In genomic region chr9:106921989-106922388, GRCh38 we compare ENCODE assay signal across 11 cellular contexts. TPM values are rescaled to one million over a fixed set of nuclear protein-coding genes. Genes with fewer than 3 reads are reported as not detected.
DNase-seq lines count a peak whose midpoint lies in the region; ATAC-seq, FAIRE-seq and TF ChIP-seq lines count a peak whose summit lies in the region.
"Had no signal": no experiment of that assay in that cellular context is flagged by ENCODE, and none has a peak within 500 bp of the region (broad histone marks: within the 10 kb centered on the region; RNA-seq: fewer than 3 reads in every experiment).

No MANE protein-coding gene starts in this region.

- RAD21 ChIA-PET in HCT116 (lab: Charles Lee; ENCODE audit: low non-redundant PET in 1 of 2, low total read pairs in 2 of 2, uncharacterized antibody in 2 of 2, unreplicated experiment in 2 of 2): no interaction called here

- 0% methylated on average over 2 of the region's 2 CpGs for WGBS in K562 (ENCODE audit: insufficient coverage, low coverage, missing lambda C conversion rate)
- 39% methylated on average over 2 of the region's 2 CpGs for WGBS in hepatocyte (ENCODE audit: low lambda C conversion rate, missing lambda C conversion rate)

- H3K36me3 ChIP-seq in HCT116 (ENCODE audit: control insufficient read depth in 1 of 2, insufficient read depth in 2 of 2, low read length in 2 of 2) (no peaks in the 10 kb centered on the region), K562 (ENCODE audit: control insufficient read depth, insufficient read depth, low read length) (no peaks in the 10 kb centered on the region), hepatocyte (replicated peaks; ENCODE audit: insufficient read depth, low read depth) (no peaks in the 10 kb centered on the region), stomach smooth muscle (ENCODE audit: control insufficient read depth in 2 of 2, insufficient read depth in 2 of 2, low read length in 2 of 2) (peaks cover 29 to 34% of the 10 kb centered on the region in 2 donors)

- TF ChIP-seq CTCF in HCT116 (IDR thresholded peaks at IDR 0.05 in 2 of 3, conservative IDR thresholded peaks at IDR 0.05 in 1 of 3; ENCODE audit: borderline replicate concordance in 1 of 3, insufficient read depth in 1 of 3, low read depth in 2 of 3, low read length in 2 of 3) (no peak), K562 (IDR thresholded peaks at IDR 0.05 in 2 of 3, conservative IDR thresholded peaks at IDR 0.05 in 1 of 3; ENCODE audit: insufficient read depth in 2 of 3, low read depth in 1 of 3, low read length in 3 of 3) (no peak), hepatocyte (IDR thresholded peaks at IDR 0.05; ENCODE audit: poor library complexity) (no peak), RWPE1 (conservative IDR thresholded peaks at IDR 0.05; ENCODE audit: low read depth) (no peak)

- in situ Hi-C loops in K562 (cut with MboI): no loop called here

- H3K9ac ChIP-seq in HCT116 (ENCODE audit: low read length) (peak overlapping the region; percentile 61; the same call in 1 of the 2 replicates), K562 (ENCODE audit: insufficient read depth in 1 of 2, low read depth in 2 of 2, low read length in 2 of 2) (no peak overlapping the region), stomach smooth muscle (ENCODE audit: low read length in 2 of 2) (no peak overlapping the region)

- TF ChIP-seq POLR2A in HCT116 (IDR thresholded peaks at IDR 0.05; ENCODE audit: borderline replicate concordance, extremely low read depth, insufficient read depth, insufficient read length) (no peak), K562 (conservative IDR thresholded peaks at IDR 0.05) (no peak)

- intact Hi-C loops in HCT116 (cut with micrococcal nuclease): no loop called here
- intact Hi-C loops in K562 (cut with micrococcal nuclease): loop anchor here (2.0 kb wide), 1 partner anchor 21 kb away; no protein-coding TSS in a partner anchor

- POLR2A ChIA-PET in HCT116 (lab: Charles Lee) (interaction anchor here (0.6 kb wide), 1 partner anchor 58 kb away, joined by 5 read pairs; no protein-coding TSS in a partner anchor), K562 (lab: Yijun Ruan, JAX) (no interaction called here), RWPE1 (lab: Yijun Ruan, JAX; ENCODE audit: low non-redundant PET) (no interaction called here)

- H4K20me1 ChIP-seq in HCT116 (ENCODE audit: insufficient read depth) (no peaks in the 10 kb centered on the region), K562 (replicated peaks; ENCODE audit: control insufficient read depth, insufficient read depth, low read length) (no peaks in the 10 kb centered on the region), hepatocyte (ENCODE audit: insufficient read depth, poor library complexity, severe bottlenecking) (no peaks in the 10 kb centered on the region)

- H3K27ac ChIP-seq in HCT116 (ENCODE audit: low read depth, low read length) (peak overlapping the region; percentile 77), K562 (ENCODE audit: extremely low read depth, low read depth, low read length) (peak overlapping the region; percentile 49; the same call in 1 of the 3 replicates), hepatocyte (peak overlapping the region; percentile 99), stomach smooth muscle (ENCODE audit: low read length) (peak overlapping the region; percentile 81), RWPE1 (no peak overlapping the region)

- H3K9me3 ChIP-seq in HCT116 (ENCODE audit: control insufficient read depth in 1 of 2, insufficient read depth in 1 of 2, low read depth in 1 of 2, low read length in 2 of 2) (no peaks in the 10 kb centered on the region), K562 (replicated peaks; ENCODE audit: control insufficient read depth, insufficient read depth, low read depth, low read length) (no peaks in the 10 kb centered on the region), hepatocyte (ENCODE audit: low read depth) (no peaks in the 10 kb centered on the region), stomach smooth muscle (ENCODE audit: control insufficient read depth in 2 of 2, low read length in 2 of 2) (no peaks in the 10 kb centered on the region)

- FAIRE-seq in K562 (lab: Jason Lieb, UNC): no peak
- FAIRE-seq: GM18507 had no signal

- no peak overlapping the region for H3K4me3 ChIP-seq in HCT116 (replicated peaks in 1 of 2; ENCODE audit: low read depth in 1 of 2, low read length in 2 of 2)
- no peak overlapping the region for H3K4me3 ChIP-seq in K562
- peak overlapping the region; percentile 5 for H3K4me3 ChIP-seq in hepatocyte
- no peak overlapping the region for H3K4me3 ChIP-seq in stomach smooth muscle (ENCODE audit: low read length in 2 of 2)

- no peaks in the 10 kb centered on the region for H3K9me1 ChIP-seq in K562 (ENCODE audit: control insufficient read depth, insufficient read depth, low read length)

- H3K4me2 ChIP-seq in HCT116 (ENCODE audit: low read length) (peak overlapping the region; percentile 81), K562 (ENCODE audit: insufficient read depth, low read length) (no peak overlapping the region), hepatocyte (peak overlapping the region; percentile 77)

- ATAC-seq in HCT116 (no peak), K562 (no peak)

- TF ChIP-seq RAD21 in HCT116 (IDR thresholded peaks at IDR 0.05; ENCODE audit: low read depth) (no peak), K562 (CRISPR knock-in tag; conservative IDR thresholded peaks at IDR 0.05 in 1 of 2, IDR thresholded peaks at IDR 0.05 in 1 of 2) (no peak)

- H3K4me1 ChIP-seq in HCT116 (ENCODE audit: control insufficient read depth in 1 of 2, insufficient read depth in 2 of 2, low read length in 2 of 2) (peaks cover 26 to 53% of the 10 kb centered on the region in 2 experiments), K562 (replicated peaks in 1 of 2; ENCODE audit: control insufficient read depth in 2 of 2, insufficient read depth in 2 of 2, low read length in 2 of 2) (no peaks in the 10 kb centered on the region), hepatocyte (ENCODE audit: insufficient read depth) (peaks cover 34% of the 10 kb centered on the region), stomach smooth muscle (ENCODE audit: control insufficient read depth, insufficient read depth, low read length) (peaks cover 21% of the 10 kb centered on the region)

- CTCF ChIA-PET in HCT116 (lab: Charles Lee) (no interaction called here), K562 (lab: Yijun Ruan, JAX; ENCODE audit: low intra/inter-chr PET ratio) (no interaction called here), RWPE1 (lab: Yijun Ruan, JAX) (interaction anchor here (0.7 to 1.0 kb wide), 3 partner anchors 19 to 256 kb away, joined by 3 read pairs; no protein-coding TSS in a partner anchor)

- DNase-seq in HCT116 (ENCODE audit: low read depth, low spot score): no peak
- no peak for DNase-seq in K562 (ENCODE audit: extremely low read depth in 1 of 4, low spot score in 3 of 4)
- DNase-seq in hepatocyte (ENCODE audit: low spot score): no peak
- no peak for DNase-seq in ureter (ENCODE audit: low spot score)
- no peak for DNase-seq in RWPE1 (ENCODE audit: low spot score)
- DNase-seq in SW480 (ENCODE audit: low spot score): no peak
- no peak for DNase-seq in stimulated activated naive CD4-positive, alpha-beta T cell treated with Interleukin-2 at 50 U/mL for 16 hours (lab: John Stamatoyannopoulos, UW)
- DNase-seq: stimulated activated naive CD8-positive, alpha-beta T cell treated with anti-CD3 and anti-CD28 coated beads, Interleukin-15, Interleukin-2, amounts not matched to agents 100 U/mL and 50 U/mL, for 24 hours had no signal

- no peaks in the 10 kb centered on the region for H3K79me2 ChIP-seq in HCT116 (ENCODE audit: insufficient read depth, low read length)
- H3K79me2 ChIP-seq in K562 (ENCODE audit: control insufficient read depth, insufficient read depth, low read length): no peaks in the 10 kb centered on the region
- H3K79me2 ChIP-seq in hepatocyte: peaks cover 67% of the 10 kb centered on the region

- H2AFZ ChIP-seq in HCT116 (ENCODE audit: low read depth, low read length, poor library complexity, severe bottlenecking): no peak overlapping the region
- H2AFZ ChIP-seq in K562 (ENCODE audit: low read depth, low read length): no peak overlapping the region
- H2AFZ ChIP-seq in hepatocyte: no peak overlapping the region

- no peaks in the 10 kb centered on the region for H3K9me2 ChIP-seq in HCT116 (ENCODE audit: insufficient read depth)
- H3K9me2 ChIP-seq in hepatocyte (replicated peaks; ENCODE audit: insufficient read depth): no peaks in the 10 kb centered on the region

- BruUV-seq in HCT116 (replicated peaks; lab: Mats Ljungman, UMichigan) (no TSS peak), K562 (replicated peaks; lab: Mats Ljungman, UMichigan) (no TSS peak)

- no peak for TF ChIP-seq EP300 in K562 (IDR thresholded peaks at IDR 0.05; ENCODE audit: low read length)

- H3K27me3 ChIP-seq in HCT116 (ENCODE audit: insufficient read depth, low read length): no peaks in the 10 kb centered on the region
- no peaks in the 10 kb centered on the region for H3K27me3 ChIP-seq in K562 (ENCODE audit: control insufficient read depth in 2 of 2, insufficient read depth in 2 of 2, low read length in 2 of 2)
- no peaks in the 10 kb centered on the region for H3K27me3 ChIP-seq in hepatocyte
- H3K27me3 ChIP-seq in stomach smooth muscle (ENCODE audit: control insufficient read depth in 1 of 2, insufficient read depth in 2 of 2, low read length in 2 of 2): no peaks in the 10 kb centered on the region

TF ChIP-seq in HCT116, 20 proteins besides CTCF, POLR2A, EP300 and RAD21 (continues in another document):
- no peak for TF ChIP-seq SIN3A (IDR thresholded peaks at IDR 0.05; ENCODE audit: low read depth)

TF ChIP-seq in K562, 482 proteins besides CTCF, POLR2A, EP300 and RAD21 (continues in another document):
- no peak for TF ChIP-seq ZNF717 (CRISPR knock-in tag; IDR thresholded peaks at IDR 0.05)

RNA-seq across cellular contexts. Expression of gene ZNF462, which starts 59.0 kb away (rescaled TPM):
- total RNA-seq in HCT116 (2021; ENCODE audit: unreplicated experiment): 18.1 TPM
- 4.2 and 4.5 TPM in 2 replicates for polyA plus RNA-seq in HCT116 (2012)
- total RNA-seq in K562 (2011; cell fraction: chromatin; rRNA removed; ENCODE audit: low replicate concordance): not detected in 2 replicates
- not detected in 2 replicates for total RNA-seq in K562 (2011; cell fraction: nucleolus; rRNA removed)
- not detected in 2 replicates for total RNA-seq in K562 (2011; cell fraction: nucleoplasm; rRNA removed)
- not detected in 2 replicates for total RNA-seq in K562 (2014; rRNA removed)
- not detected in 2 replicates for total RNA-seq in K562 (2014; rRNA removed; fragmentation: Illumina TruSeq; extraction: Trizol)
- not detected in 2 replicates for total RNA-seq in K562 (2015; rRNA removed; fragmentation: Illumina TruSeq; extraction: Trizol)
- total RNA-seq in K562 (2021): 0.16 and 0.20 TPM in 2 replicates
- polyA plus RNA-seq in K562 (2011; rRNA removed): not detected in 2 replicates
- not detected in 2 replicates for polyA plus RNA-seq in K562 (2011; cell fraction: cytosol; rRNA removed)
- polyA plus RNA-seq in K562 (2011; cell fraction: nucleus; rRNA removed): not detected in 2 replicates
- not detected in 2 replicates for polyA plus RNA-seq in K562 (2012)
- not detected in 2 replicates for polyA plus RNA-seq in K562 (2014; fragmentation: Illumina TruSeq; extraction: Trizol)
- polyA plus RNA-seq in K562 (2014; fragmentation: Nextera tagmentation; extraction: Ambion mirVana): not detected
- not detected in 2 replicates for polyA plus RNA-seq in K562 (2014; rRNA removed)
- 0.03 TPM in 1 of 2 replicates, not detected in the other for polyA minus RNA-seq in K562 (2011; rRNA and poly(A)+ RNA removed)
- polyA minus RNA-seq in K562 (2011; cell fraction: cytosol; rRNA and poly(A)+ RNA removed): not detected in 2 replicates
- polyA minus RNA-seq in K562 (2011; cell fraction: nucleus; rRNA and poly(A)+ RNA removed): not detected in 2 replicates
- total RNA-seq in hepatocyte: 13.8 and 27.5 TPM in 2 replicates
- 7.8 and 8.6 TPM in 2 replicates for polyA plus RNA-seq in hepatocyte
- 74.8 TPM for total RNA-seq in ureter
- polyA plus RNA-seq: IgD-negative memory B cell had no signal

Comparison
In these comparisons a context has a peak if more than half of its experiments do, and no peak if none do; other contexts are left out.
1. RNA of gene ZNF462, which starts 59.0 kb away (total RNA-seq): 74.8 TPM in ureter (single experiment), 13.8 to 27.5 TPM in hepatocyte and 18.1 TPM in HCT116 (single experiment); 0.16 to 0.20 TPM in K562; every median in the first group is over 10 times any median in the second.